20 cellular contexts compared by ENCODE assay signal in the genomic region with DNA sequence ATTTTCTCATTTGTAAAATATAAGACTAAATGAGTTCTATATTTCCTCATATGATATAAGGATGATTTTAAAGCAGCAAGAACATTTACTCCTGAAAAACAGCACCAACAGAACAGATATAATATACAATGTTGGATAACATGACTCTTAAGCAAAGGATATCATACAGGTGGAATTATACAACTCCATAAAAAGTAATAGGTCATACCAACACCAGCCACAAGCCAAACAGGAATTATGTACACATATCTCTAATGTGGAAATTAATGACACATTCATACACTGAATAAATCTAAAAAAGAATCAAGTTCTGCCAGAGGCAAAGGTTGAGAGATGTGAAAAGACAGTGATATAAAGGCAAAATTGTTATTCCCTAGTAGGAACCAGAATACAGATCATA.
"Had no signal": no experiment of that assay in that cellular context is flagged by ENCODE, and none has a peak within 500 bp of the region (broad histone marks: within the 10 kb centered on the region; RNA-seq: fewer than 3 reads in every experiment).

No MANE protein-coding gene starts in this region.

- ATAC-seq: activated CD4-positive, alpha-beta T cell treated with anti-CD3 and anti-CD28 coated beads for 36 hours; effector memory CD8-positive, alpha-beta T cell; heart left ventricle; natural killer cell; stimulated activated naive CD8-positive, alpha-beta T cell treated with anti-CD3 and anti-CD28 coated beads, Interleukin-15, Interleukin-2, amounts not matched to agents 100 U/mL and 50 U/mL, for 24 hours had no signal

- H3K4me3 ChIP-seq: heart left ventricle, lung, right atrium auricular region, skin epidermis, transverse colon had no signal

- H3K27ac Mint-ChIP-seq: activated CD4-positive, alpha-beta memory T cell treated with anti-CD3 and anti-CD28 coated beads, Interleukin-2, amount 10 ng/mL, durations not matched to agents 7 days and 5 days; activated CD4-positive, alpha-beta T cell treated with anti-CD3 and anti-CD28 coated beads for 36 hours; activated naive CD8-positive, alpha-beta T cell treated with anti-CD3 and anti-CD28 coated beads for 36 hours; activated T-cell treated with anti-CD3 and anti-CD28 coated beads, Interleukin-2, amount 50 U/mL, for 24 hours; effector memory CD8-positive, alpha-beta T cell; progenitor cell of endocrine pancreas had no signal

- H3K27me3 ChIP-seq: heart left ventricle, right atrium auricular region, transverse colon had no signal

- H3K9me3 ChIP-seq: heart left ventricle, right atrium auricular region, SK-N-SH, transverse colon had no signal

- FAIRE-seq: bronchial epithelial cell, frontal cortex had no signal

- H3K27me3 Mint-ChIP-seq: activated CD4-positive, alpha-beta memory T cell treated with anti-CD3 and anti-CD28 coated beads, Interleukin-2, amount 10 ng/mL, durations not matched to agents 7 days and 5 days; activated CD4-positive, alpha-beta T cell treated with anti-CD3 and anti-CD28 coated beads for 36 hours; activated naive CD8-positive, alpha-beta T cell treated with anti-CD3 and anti-CD28 coated beads for 36 hours; activated T-cell treated with anti-CD3 and anti-CD28 coated beads, Interleukin-2, amount 50 U/mL, for 24 hours; effector memory CD8-positive, alpha-beta T cell; progenitor cell of endocrine pancreas had no signal

- H3K4me2 ChIP-seq: SK-N-SH had no signal

- H3K9me3 Mint-ChIP-seq: activated CD4-positive, alpha-beta memory T cell treated with anti-CD3 and anti-CD28 coated beads, Interleukin-2, amount 10 ng/mL, durations not matched to agents 7 days and 5 days; activated naive CD8-positive, alpha-beta T cell treated with anti-CD3 and anti-CD28 coated beads for 36 hours; activated T-cell treated with anti-CD3 and anti-CD28 coated beads, Interleukin-2, amount 50 U/mL, for 24 hours; effector memory CD8-positive, alpha-beta T cell; natural killer cell had no signal

- H3K9ac ChIP-seq: SK-N-SH had no signal

- H3K4me3 Mint-ChIP-seq: activated CD4-positive, alpha-beta memory T cell treated with anti-CD3 and anti-CD28 coated beads, Interleukin-2, amount 10 ng/mL, durations not matched to agents 7 days and 5 days; activated CD4-positive, alpha-beta T cell treated with anti-CD3 and anti-CD28 coated beads for 36 hours; activated naive CD8-positive, alpha-beta T cell treated with anti-CD3 and anti-CD28 coated beads for 36 hours; activated T-cell treated with anti-CD3 and anti-CD28 coated beads, Interleukin-2, amount 50 U/mL, for 24 hours; natural killer cell had no signal

- DNase-seq: activated CD4-positive, alpha-beta memory T cell treated with anti-CD3 and anti-CD28 coated beads, Interleukin-2, amount 10 ng/mL, durations not matched to agents 7 days and 5 days; activated CD4-positive, alpha-beta T cell treated with anti-CD3 and anti-CD28 coated beads for 36 hours; activated effector memory CD4-positive, alpha-beta T cell treated with Interleukin-2 at 50 U/mL for 16 hours; activated naive CD8-positive, alpha-beta T cell treated with anti-CD3 and anti-CD28 coated beads for 36 hours; activated T-cell treated with anti-CD3 and anti-CD28 coated beads, Interleukin-2, amount 50 U/mL, for 24 hours; dermis blood vessel endothelial cell; effector memory CD8-positive, alpha-beta T cell; heart left ventricle; natural killer cell; occipital lobe; SK-N-SH; stimulated activated naive CD8-positive, alpha-beta T cell treated with anti-CD3 and anti-CD28 coated beads, Interleukin-15, Interleukin-2, amounts not matched to agents 100 U/mL and 50 U/mL, for 24 hours; T-helper 1 cell; transverse colon had no signal

- H3K27ac ChIP-seq: heart left ventricle, right atrium auricular region, skin epidermis, transverse colon had no signal
